ENCODE assay signal across 14 cellular contexts in genomic region chr1:235644693-235645305, GRCh38. TPM values are rescaled to one million over a fixed set of nuclear protein-coding genes. Genes with fewer than 3 reads are reported as not detected.
"Had no signal": no experiment of that assay in that cellular context is flagged by ENCODE, and none has a peak within 500 bp of the region (broad histone marks: within the 10 kb centered on the region; RNA-seq: fewer than 3 reads in every experiment).

No MANE protein-coding gene starts in this region.

- H3K36me3 Mint-ChIP-seq: memory B cell had no signal

- DNase-seq: activated B cell treated with CpG ODN at 0.5 μM for 24 hours; activated CD4-positive, alpha-beta T cell treated with anti-CD3 and anti-CD28 coated beads, Interleukin-2, amount 50 U/mL, for 1 hour; activated naive CD4-positive, alpha-beta T cell treated with anti-CD3 and anti-CD28 coated beads for 36 hours; activated T-cell treated with anti-CD3 and anti-CD28 coated beads, Interleukin-2, amount 50 U/mL, for 72 hours; left lung; stimulated activated CD4-positive, alpha-beta T cell treated with anti-CD3 and anti-CD28 coated beads, Interleukin-15, amount 100 ng/mL, for 24 hours; stimulated activated CD4-positive, alpha-beta T cell treated with anti-CD3 and anti-CD28 coated beads, Interleukin-4, amount 100 ng/mL, for 24 hours; stimulated activated naive CD8-positive, alpha-beta T cell treated with anti-CD3 and anti-CD28 coated beads, Interleukin-15, amount 100 ng/mL, for 72 hours; testis had no signal

- H3K36me3 ChIP-seq: esophagus muscularis mucosa, left lung, pancreas had no signal

- H3K27ac Mint-ChIP-seq: activated B cell treated with CpG ODN at 0.5 μM for 24 hours; activated naive CD4-positive, alpha-beta T cell treated with anti-CD3 and anti-CD28 coated beads for 36 hours; activated T-cell treated with anti-CD3 and anti-CD28 coated beads, Interleukin-2, amount 50 U/mL, for 72 hours; memory B cell; nephron; stimulated activated naive CD8-positive, alpha-beta T cell treated with anti-CD3 and anti-CD28 coated beads, Interleukin-15, amount 100 ng/mL, for 72 hours had no signal

- H3K9me3 Mint-ChIP-seq: activated B cell treated with CpG ODN at 0.5 μM for 24 hours; activated naive CD4-positive, alpha-beta T cell treated with anti-CD3 and anti-CD28 coated beads for 36 hours; activated T-cell treated with anti-CD3 and anti-CD28 coated beads, Interleukin-2, amount 50 U/mL, for 72 hours; memory B cell; stimulated activated naive CD8-positive, alpha-beta T cell treated with anti-CD3 and anti-CD28 coated beads, Interleukin-15, amount 100 ng/mL, for 72 hours had no signal

- H3K27ac ChIP-seq: esophagus muscularis mucosa, left lung, pancreas, testis had no signal

- H3K4me3 Mint-ChIP-seq: activated B cell treated with CpG ODN at 0.5 μM for 24 hours; activated naive CD4-positive, alpha-beta T cell treated with anti-CD3 and anti-CD28 coated beads for 36 hours; activated T-cell treated with anti-CD3 and anti-CD28 coated beads, Interleukin-2, amount 50 U/mL, for 72 hours; memory B cell; nephron; stimulated activated naive CD8-positive, alpha-beta T cell treated with anti-CD3 and anti-CD28 coated beads, Interleukin-15, amount 100 ng/mL, for 72 hours had no signal

- ATAC-seq: activated T-cell treated with anti-CD3 and anti-CD28 coated beads, Interleukin-2, amount 50 U/mL, for 72 hours; left lung; pancreas; stimulated activated naive CD8-positive, alpha-beta T cell treated with anti-CD3 and anti-CD28 coated beads, Interleukin-15, amount 100 ng/mL, for 72 hours had no signal

- H3K27me3 ChIP-seq: pancreas, testis had no signal

- H3K9me3 ChIP-seq: esophagus muscularis mucosa, left lung, pancreas, testis had no signal

- H3K4me3 ChIP-seq: esophagus muscularis mucosa, left lung, pancreas, testis had no signal

RNA-seq across cellular contexts. Expression of gene GNG4, which starts 4.8 kb away (rescaled TPM):
- total RNA-seq: left lung, ureter had no signal
